In the genomic region with DNA sequence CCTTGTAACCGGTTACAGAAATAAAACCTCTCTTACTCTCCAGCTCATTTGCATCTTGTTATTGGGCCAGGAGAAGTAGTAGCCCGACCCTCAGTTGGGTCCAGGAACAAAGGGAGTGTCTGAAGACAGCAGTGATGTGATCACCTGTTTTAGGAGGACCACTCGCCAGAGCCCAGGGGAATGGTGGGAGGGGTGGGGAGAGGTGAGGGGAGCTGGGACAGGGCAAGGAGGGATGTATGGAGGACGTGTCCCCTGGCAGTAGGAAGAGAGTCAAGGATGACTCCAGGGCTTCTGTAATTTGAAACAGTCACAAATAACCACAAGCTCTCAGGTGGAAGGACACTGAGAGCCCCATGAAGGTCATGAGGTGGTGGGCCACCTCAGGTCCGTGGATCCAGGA, we compare ENCODE assay signal across 22 cellular contexts. TPM values are rescaled to one million over a fixed set of nuclear protein-coding genes. Genes with fewer than 3 reads are reported as not detected.
DNase-seq lines count a peak whose midpoint lies in the region; ATAC-seq and TF ChIP-seq lines count a peak whose summit lies in the region.
"Had no signal": no experiment of that assay in that cellular context is flagged by ENCODE, and none has a peak within 500 bp of the region (broad histone marks: within the 10 kb centered on the region; RNA-seq: fewer than 3 reads in every experiment).

No MANE protein-coding gene starts in this region.

- no peaks in the 10 kb centered on the region for H4K20me1 ChIP-seq in H9 (ENCODE audit: control insufficient read depth, insufficient read depth, insufficient read length)

- H2BK12ac ChIP-seq in H9 (ENCODE audit: insufficient read length, low read depth, low read length), result no peak overlapping the region
- peak overlapping the region; percentile 20 for H2BK12ac ChIP-seq in trophoblast cell (ENCODE audit: low read length)

- H3K9me3 Mint-ChIP-seq in activated T-cell treated with anti-CD3 and anti-CD28 coated beads, Interleukin-2, amount 50 U/mL, for 24 hours, result no peaks in the 10 kb centered on the region
- H3K9me3 Mint-ChIP-seq in H9, result no peaks in the 10 kb centered on the region
- H3K9me3 Mint-ChIP-seq in effector memory CD8-positive, alpha-beta T cell, result no peaks in the 10 kb centered on the region
- H3K9me3 Mint-ChIP-seq: memory B cell had no signal

- no CpG with 5 or more reads among the region's 5 CpGs for WGBS in H9 (ENCODE audit: extremely low coverage, insufficient read length, low lambda C conversion rate)
- WGBS in trophoblast cell (ENCODE audit: extremely low coverage, insufficient coverage, insufficient read length), result no CpG with 5 or more reads among the region's 5 CpGs

- H3K4me2 ChIP-seq in H9 (ENCODE audit: insufficient read depth, insufficient read length, low read length) (no peak overlapping the region), trophoblast cell (ENCODE audit: low read length) (no peak overlapping the region)
- H3K4me2 ChIP-seq: SK-N-SH had no signal

- H3K23ac ChIP-seq in H9 (ENCODE audit: insufficient read length, low read depth, low read length) (no peak overlapping the region), trophoblast cell (ENCODE audit: low read length) (no peak overlapping the region)

- H2BK5ac ChIP-seq in H9 (ENCODE audit: insufficient read length, low read length) (no peak overlapping the region), trophoblast cell (ENCODE audit: low read depth, low read length, poor library complexity) (no peak overlapping the region)

- no peak for DNase-seq in activated T-cell treated with anti-CD3 and anti-CD28 coated beads, Interleukin-2, amount 50 U/mL, for 24 hours
- no peak for DNase-seq in activated T-cell treated with anti-CD3 and anti-CD28 coated beads, Interleukin-2, amount 50 U/mL, for 1 hour
- no peak for DNase-seq in H9
- no peak for DNase-seq in effector memory CD8-positive, alpha-beta T cell
- DNase-seq in trophoblast cell, result no peak
- DNase-seq in cerebellum (ENCODE audit: low spot score), result no peak
- DNase-seq in NCI-H446 (lab: John Stamatoyannopoulos, UW), result no peak
- DNase-seq: aorta, cortex of kidney, GDM1, islet precursor cell, MV-4-11, NCI-H2029 treated with DMSO at 0.1 percent for 48 hours, NCI-H748 treated with DMSO at 0.1 percent for 48 hours, PC-9, SK-N-SH, stomach had no signal

- H3K36me3 Mint-ChIP-seq in activated T-cell treated with anti-CD3 and anti-CD28 coated beads, Interleukin-2, amount 50 U/mL, for 24 hours (ENCODE audit: low read depth), result peaks cover 5% of the 10 kb centered on the region
- H3K36me3 Mint-ChIP-seq in H9 (ENCODE audit: insufficient read depth in 1 of 3, low read depth in 3 of 3), result no peaks in the 10 kb centered on the region
- peaks cover 20% of the 10 kb centered on the region for H3K36me3 Mint-ChIP-seq in effector memory CD8-positive, alpha-beta T cell (ENCODE audit: insufficient read depth)
- H3K36me3 Mint-ChIP-seq: memory B cell had no signal

- H2BK120ac ChIP-seq in H9 (ENCODE audit: low read depth, low read length, poor library complexity, severe bottlenecking), result no peak overlapping the region
- H2BK120ac ChIP-seq in trophoblast cell (ENCODE audit: insufficient read depth, low read length, poor library complexity), result no peak overlapping the region

- H3K4me1 ChIP-seq in H9 (ENCODE audit: insufficient read depth, low read length), result no peaks in the 10 kb centered on the region
- H3K4me1 ChIP-seq in trophoblast cell (ENCODE audit: control insufficient read depth in 1 of 2, insufficient read depth in 2 of 2, low read length in 2 of 2), result peaks cover 9 to 12% of the 10 kb centered on the region in 2 experiments

- no peak overlapping the region for H3K14ac ChIP-seq in H9 (ENCODE audit: insufficient read depth, low read length)
- H3K14ac ChIP-seq in trophoblast cell (ENCODE audit: low read length), result no peak overlapping the region

- H2AFZ ChIP-seq in H9 (ENCODE audit: low read length) (no peak overlapping the region), trophoblast cell (ENCODE audit: insufficient read depth, low read length, poor library complexity) (no peak overlapping the region)

- no peak overlapping the region for H2BK20ac ChIP-seq in H9 (ENCODE audit: low read depth, low read length, poor library complexity, severe bottlenecking)

- H3K9me3 ChIP-seq in H9 (ENCODE audit: control insufficient read depth, low read depth, low read length), result no peaks in the 10 kb centered on the region
- no peaks in the 10 kb centered on the region for H3K9me3 ChIP-seq in trophoblast cell (ENCODE audit: insufficient read depth, low read depth, low read length)
- H3K9me3 ChIP-seq: esophagus muscularis mucosa, SK-N-SH, stomach, vagina had no signal

- no peaks in the 10 kb centered on the region for H3K36me3 ChIP-seq in trophoblast cell (ENCODE audit: control insufficient read depth in 1 of 2, insufficient read depth in 2 of 2, low read length in 2 of 2)
- H3K36me3 ChIP-seq: esophagus muscularis mucosa, stomach, vagina had no signal

- H3K18ac ChIP-seq in H9 (ENCODE audit: insufficient read length, low read depth, low read length) (no peak overlapping the region), trophoblast cell (ENCODE audit: low read length) (no peak overlapping the region)

- no peak for ATAC-seq in effector memory CD8-positive, alpha-beta T cell (replicated peaks)
- ATAC-seq in HG02870 (IDR thresholded peaks at IDR 0.05; ENCODE audit: unreplicated experiment), result no peak

- H3K79me2 ChIP-seq in H9 (ENCODE audit: insufficient read depth, low read length) (peaks cover 5% of the 10 kb centered on the region; the same call in 1 of the 2 replicates), trophoblast cell (ENCODE audit: control insufficient read depth, insufficient read depth, low read length, poor library complexity) (peaks cover 8% of the 10 kb centered on the region)

- H3K27ac ChIP-seq in H9 (ENCODE audit: insufficient read length, low read depth, low read length) (no peak overlapping the region), trophoblast cell (ENCODE audit: low read depth, low read length) (no peak overlapping the region)
- H3K27ac ChIP-seq: PC-9 had no signal

- H3K4ac ChIP-seq in H9 (ENCODE audit: low read depth, low read length) (no peak overlapping the region), trophoblast cell (ENCODE audit: low read depth, low read length) (no peak overlapping the region)

- no peak overlapping the region for H3K4me3 ChIP-seq in trophoblast cell (ENCODE audit: low read depth, low read length)
- H3K4me3 ChIP-seq: smooth muscle cell had no signal

- no peak overlapping the region for H3K56ac ChIP-seq in H9 (ENCODE audit: insufficient read length, low read depth, low read length)

- no peak overlapping the region for H4K91ac ChIP-seq in H9 (ENCODE audit: insufficient read length, low read depth, low read length)
- H4K91ac ChIP-seq in trophoblast cell (ENCODE audit: low read depth, low read length), result no peak overlapping the region

- H4K8ac ChIP-seq in H9 (replicated peaks; ENCODE audit: insufficient read length, low read depth, low read length), result no peak overlapping the region
- no peak overlapping the region for H4K8ac ChIP-seq in trophoblast cell (ENCODE audit: low read depth, low read length)

- no peak overlapping the region for H4K5ac ChIP-seq in H9 (ENCODE audit: insufficient read length, low read depth, low read length)

- peaks cover 3% of the 10 kb centered on the region for H3K79me1 ChIP-seq in H9 (ENCODE audit: insufficient read depth, low read depth, low read length, poor library complexity, severe bottlenecking)
- peaks cover 9% of the 10 kb centered on the region for H3K79me1 ChIP-seq in trophoblast cell (ENCODE audit: low read length)

- peaks cover 37% of the 10 kb centered on the region for H3K4me1 Mint-ChIP-seq in activated T-cell treated with anti-CD3 and anti-CD28 coated beads, Interleukin-2, amount 50 U/mL, for 24 hours (ENCODE audit: low read depth)
- H3K4me1 Mint-ChIP-seq in H9, result peaks cover 29 to 32% of the 10 kb centered on the region in 2 experiments
- peaks cover 32 to 34% of the 10 kb centered on the region in 2 donors for H3K4me1 Mint-ChIP-seq in effector memory CD8-positive, alpha-beta T cell (ENCODE audit: low read depth in 2 of 2)

- H2AK5ac ChIP-seq in H9 (ENCODE audit: insufficient read length, low read length) (no peak overlapping the region), trophoblast cell (ENCODE audit: low read length) (peak overlapping the region; percentile 9)

- no peak for TF ChIP-seq CTCF in H9 (conservative IDR thresholded peaks at IDR 0.05)

- no peak overlapping the region for H3T11ph ChIP-seq in H9 (ENCODE audit: low read length)

- H3K4me3 Mint-ChIP-seq in activated T-cell treated with anti-CD3 and anti-CD28 coated beads, Interleukin-2, amount 50 U/mL, for 24 hours, result peak overlapping the region; percentile 70
- peak overlapping the region; percentile 45 to 68; a peak in 3 of 5 replicates for H3K4me3 Mint-ChIP-seq in H9
- peak overlapping the region; percentile 77 to 97 for H3K4me3 Mint-ChIP-seq in effector memory CD8-positive, alpha-beta T cell

- peak overlapping the region; percentile 23 for H4K12ac ChIP-seq in trophoblast cell (ENCODE audit: low read depth, low read length)

- H3K23me2 ChIP-seq in H9 (ENCODE audit: insufficient read length, low read depth, low read length, poor library complexity, severe bottlenecking), result peaks cover 12% of the 10 kb centered on the region

- H3K27ac Mint-ChIP-seq in activated T-cell treated with anti-CD3 and anti-CD28 coated beads, Interleukin-2, amount 50 U/mL, for 24 hours, result no peak overlapping the region
- no peak overlapping the region for H3K27ac Mint-ChIP-seq in H9
- H3K27ac Mint-ChIP-seq in effector memory CD8-positive, alpha-beta T cell, result peak overlapping the region in 1 of 2 donors; percentile 75

- no peaks in the 10 kb centered on the region; the same call in 1 of the 2 replicates for H3K27me3 ChIP-seq in H9 (ENCODE audit: insufficient read depth, low read length)
- H3K27me3 ChIP-seq in trophoblast cell (ENCODE audit: insufficient read depth, low read length), result no peaks in the 10 kb centered on the region
- H3K27me3 ChIP-seq: vagina had no signal

- no peak overlapping the region for H2BK15ac ChIP-seq in H9 (ENCODE audit: low read depth, low read length)

- H3K9ac ChIP-seq in H9 (ENCODE audit: extremely low read depth, insufficient read length, low read length) (no peak overlapping the region), trophoblast cell (ENCODE audit: low read length) (no peak overlapping the region)
- H3K9ac ChIP-seq: SK-N-SH had no signal

- peaks cover 10% of the 10 kb centered on the region for H3K27me3 Mint-ChIP-seq in activated T-cell treated with anti-CD3 and anti-CD28 coated beads, Interleukin-2, amount 50 U/mL, for 24 hours
- peaks cover 33% of the 10 kb centered on the region for H3K27me3 Mint-ChIP-seq in H9 (ENCODE audit: low read depth)
- peaks cover 11 to 30% of the 10 kb centered on the region in 2 donors for H3K27me3 Mint-ChIP-seq in effector memory CD8-positive, alpha-beta T cell
- H3K27me3 Mint-ChIP-seq: memory B cell had no signal

RNA-seq across cellular contexts. Expression of gene PCMTD2, which starts 1.4 kb away (rescaled TPM):
- 52.0 and 52.7 TPM in 2 replicates for total RNA-seq in H9 (2021)
- 25.8 and 26.8 TPM in 2 replicates for polyA plus RNA-seq in trophoblast cell (2013)
- total RNA-seq in cerebellum, result 93.7 TPM
